In the genomic region with DNA sequence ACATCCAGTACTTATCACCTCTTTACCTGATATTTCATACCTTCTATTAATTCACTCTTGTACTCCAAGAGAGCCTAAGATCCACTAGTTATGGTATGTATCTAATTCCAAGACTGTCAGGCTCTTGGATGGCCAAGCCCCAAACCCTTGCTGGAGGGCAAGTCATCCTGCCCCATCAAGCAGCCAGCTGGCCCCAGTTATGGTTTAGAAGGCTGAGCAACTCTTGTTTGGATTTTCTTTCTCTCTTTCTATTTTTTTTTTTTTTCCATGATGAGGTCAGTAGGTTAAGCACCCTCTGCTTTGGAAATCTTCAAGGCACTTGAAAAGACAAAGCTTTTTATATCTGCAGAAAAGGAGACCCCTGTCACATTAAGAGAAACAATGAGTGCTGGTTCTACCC, we compare ENCODE assay signal across 28 cellular contexts. TPM values are rescaled to one million over a fixed set of nuclear protein-coding genes. Genes with fewer than 3 reads are reported as not detected.
"Had no signal": no experiment of that assay in that cellular context is flagged by ENCODE, and none has a peak within 500 bp of the region (broad histone marks: within the 10 kb centered on the region; RNA-seq: fewer than 3 reads in every experiment).

No MANE protein-coding gene starts in this region.

- DNase-seq: activated naive CD4-positive, alpha-beta T cell treated with Interleukin-2 at 50 U/mL for 16 hours; activated naive CD8-positive, alpha-beta T cell treated with anti-CD3 and anti-CD28 coated beads for 36 hours; activated T-cell treated with anti-CD3 and anti-CD28 coated beads, Interleukin-2, amount 50 U/mL, for 4 hours; cerebellar nuclear complex; esophagus squamous epithelium; glutamatergic neuron; immature natural killer cell; left lung; naive thymus-derived CD4-positive, alpha-beta T cell; occipital lobe; stimulated activated CD4-positive, alpha-beta T cell treated with anti-CD3 and anti-CD28 coated beads, Interleukin-15, amount 100 ng/mL, for 24 hours; stimulated activated CD4-positive, alpha-beta T cell treated with anti-CD3 and anti-CD28 coated beads, Interleukin-2, amount 100 ng/mL, for 48 hours; stimulated activated CD8-positive, alpha-beta memory T cell treated with anti-CD3 and anti-CD28 coated beads, Interleukin-4, amount 100 ng/mL, for 48 hours; stimulated activated naive B cell treated with anti-CD40 and anti-IgM and Interleukin-4, amounts not matched to agents 10 μg/mL and 1 μg/mL and 100 μg/mL, for 72 hours; transverse colon had no signal

- H3K27me3 ChIP-seq: esophagus squamous epithelium, hepatocyte, left lung, transverse colon had no signal

- H3K9me3 ChIP-seq: esophagus squamous epithelium, left lung, transverse colon had no signal

- H3K27ac ChIP-seq: coronary artery, esophagus squamous epithelium, hepatocyte, left lung, transverse colon had no signal

- H3K4me2 ChIP-seq: hepatocyte, smooth muscle cell had no signal

- FAIRE-seq: bronchial epithelial cell, frontal cortex, urothelium cell line had no signal

- H3K4me1 ChIP-seq: esophagus squamous epithelium, left lung, transverse colon had no signal

- ATAC-seq: activated T-cell treated with anti-CD3 and anti-CD28 coated beads, Interleukin-2, amount 50 U/mL, for 4 hours; left lung; naive thymus-derived CD4-positive, alpha-beta T cell; sciatic nerve; stimulated activated naive B cell treated with anti-CD40 and anti-IgM and Interleukin-4, amounts not matched to agents 10 μg/mL and 1 μg/mL and 100 μg/mL, for 72 hours; WTC11 had no signal

- H3K36me3 ChIP-seq: esophagus squamous epithelium, left lung, transverse colon had no signal

- H3K4me3 ChIP-seq: coronary artery, esophagus squamous epithelium, hepatocyte, left lung, lung, smooth muscle cell, transverse colon had no signal

RNA-seq across cellular contexts. Expression of a gene that starts 10.9 kb away (rescaled TPM):
- total RNA-seq: activated T-cell treated with anti-CD3 and anti-CD28 coated beads, Interleukin-2, amount 50 U/mL, for 4 hours; activated T-helper 2 cell treated with anti-CD3 and anti-CD28 coated beads, Interferon-gamma antibody, Interleukin-2, Interleukin-4, amounts not matched to agents 10 μg/mL and 5 μg/mL and 100 μg/mL, durations not matched to agents 14 hours and 24 hours and 36 hours; bronchial epithelial cell; esophagus squamous epithelium; left lung; lung; mesenteric fat pad; naive thymus-derived CD4-positive, alpha-beta T cell; neural crest cell; renal cortical epithelial cell; smooth muscle cell; transverse colon had no signal
